9 cellular contexts compared by ENCODE assay signal in genomic region chr2:62194558-62195420, GRCh38. TPM values are rescaled to one million over a fixed set of nuclear protein-coding genes. Genes with fewer than 3 reads are reported as not detected.
DNase-seq lines count a peak whose midpoint lies in the region; ATAC-seq, FAIRE-seq and TF ChIP-seq lines count a peak whose summit lies in the region.
"Had no signal": no experiment of that assay in that cellular context is flagged by ENCODE, and none has a peak within 500 bp of the region (broad histone marks: within the 10 kb centered on the region; RNA-seq: fewer than 3 reads in every experiment).

No MANE protein-coding gene starts in this region.

- TF ChIP-seq CTCF in fibroblast of pulmonary artery (IDR thresholded peaks at IDR 0.05; ENCODE audit: low read length, missing control alignments) (no peak), progenitor cell of endocrine pancreas (IDR thresholded peaks at IDR 0.05; ENCODE audit: unreplicated experiment) (no peak)

- no peak for FAIRE-seq in HTR-8/SVneo (lab: Jason Lieb, UNC)

- peak overlapping the region; percentile 82 for H3K4me3 ChIP-seq in CD8-positive, alpha-beta memory T cell (ENCODE audit: low read length)
- peak overlapping the region; percentile 91 for H3K4me3 ChIP-seq in fibroblast of pulmonary artery (replicated peaks; ENCODE audit: low read depth, low read length)

- H3K4me3 Mint-ChIP-seq in CD8-positive, alpha-beta memory T cell, result peak overlapping the region; percentile 83 to 95 (median 86)
- H3K4me3 Mint-ChIP-seq in progenitor cell of endocrine pancreas (ENCODE audit: low read depth), result peak overlapping the region; percentile 74

- no peaks in the 10 kb centered on the region for H3K27me3 ChIP-seq in CD8-positive, alpha-beta memory T cell (ENCODE audit: insufficient read depth, low read length, poor library complexity, severe bottlenecking)

- DNase-seq in CD8-positive, alpha-beta memory T cell, result no peak
- peak; percentile 3 for DNase-seq in T follicular helper cell (ENCODE audit: low read depth)
- no peak for DNase-seq in fibroblast of pulmonary artery (ENCODE audit: low read depth)
- DNase-seq in progenitor cell of endocrine pancreas (ENCODE audit: low spot score, unreplicated experiment), result no peak
- no peak for DNase-seq in kidney glomerular epithelial cell (lab: John Stamatoyannopoulos, UW)
- DNase-seq in HTR-8/SVneo (ENCODE audit: insufficient read length, low spot score), result no peak
- DNase-seq in effector CD4-positive, alpha-beta T cell, result no peak
- DNase-seq: NCI-H82 had no signal

- H3K36me3 ChIP-seq in CD8-positive, alpha-beta memory T cell (ENCODE audit: insufficient read depth, low read length), result no peaks in the 10 kb centered on the region

- H3K27ac ChIP-seq in CD8-positive, alpha-beta memory T cell (ENCODE audit: low read depth, low read length), result peak overlapping the region; percentile 66

- H3K36me3 Mint-ChIP-seq in CD8-positive, alpha-beta memory T cell, result peaks cover 0 to 16% (median 0%) of the 10 kb centered on the region in 3 donors
- no peaks in the 10 kb centered on the region for H3K36me3 Mint-ChIP-seq in progenitor cell of endocrine pancreas (ENCODE audit: insufficient read depth)

- peak overlapping the region in 5 of 8 donors; percentile 63 to 91 (median 75) for H3K27ac Mint-ChIP-seq in CD8-positive, alpha-beta memory T cell
- H3K27ac Mint-ChIP-seq in progenitor cell of endocrine pancreas, result no peak overlapping the region

- POLR2A ChIA-PET in CD8-positive, alpha-beta memory T cell (lab: Charles Lee), result interaction anchor here (0.9 to 1.5 kb wide), 3 partner anchors 15 to 203 kb away, joined by 4 to 5 read pairs (median 4); no protein-coding TSS in a partner anchor

- H3K9me3 ChIP-seq in CD8-positive, alpha-beta memory T cell (ENCODE audit: low read length), result no peaks in the 10 kb centered on the region

- no peaks in the 10 kb centered on the region for H3K9me3 Mint-ChIP-seq in CD8-positive, alpha-beta memory T cell
- H3K9me3 Mint-ChIP-seq in progenitor cell of endocrine pancreas (ENCODE audit: low read depth), result no peaks in the 10 kb centered on the region

- peaks cover 29% of the 10 kb centered on the region for H3K4me1 ChIP-seq in CD8-positive, alpha-beta memory T cell (ENCODE audit: insufficient read depth, low read length)

- H3K27me3 Mint-ChIP-seq in CD8-positive, alpha-beta memory T cell, result no peaks in the 10 kb centered on the region
- H3K27me3 Mint-ChIP-seq in progenitor cell of endocrine pancreas, result peaks cover 3% of the 10 kb centered on the region

- no peak for ATAC-seq in GM19452 (IDR thresholded peaks at IDR 0.05; ENCODE audit: unreplicated experiment)

- peaks cover 21 to 29% (median 24%) of the 10 kb centered on the region in 3 donors for H3K4me1 Mint-ChIP-seq in CD8-positive, alpha-beta memory T cell
- H3K4me1 Mint-ChIP-seq in progenitor cell of endocrine pancreas (ENCODE audit: low read depth), result peaks cover 17% of the 10 kb centered on the region

- CTCF ChIA-PET in CD8-positive, alpha-beta memory T cell (lab: Charles Lee), result interaction anchor here (0.6 kb wide), 1 partner anchor 117 kb away, joined by 3 read pairs; no protein-coding TSS in a partner anchor

RNA-seq across cellular contexts. Expression of gene B3GNT2, which starts 1.1 kb away (rescaled TPM):
- 10 to 100 TPM; 30.1 to 30.9 TPM for total RNA-seq in CD8-positive, alpha-beta memory T cell
- 62.1 TPM for polyA plus RNA-seq in CD8-positive, alpha-beta memory T cell
- 17.4 and 18.5 TPM in 2 replicates for total RNA-seq in progenitor cell of endocrine pancreas
